ENCODE assay signal across 1 cellular context in genomic region chr22:29315286-29316195, GRCh38.
TF ChIP-seq lines count a peak whose summit lies in the region.

Gene RASL10A (minus strand): TSS chr22:29315697. CDS start chr22:29315246, 451 bp downstream.

TF ChIP-seq in HepG2, 621 proteins besides CTCF, POLR2A, EP300 and RAD21 (continued from another document):
- TF ChIP-seq, protein P1, sequence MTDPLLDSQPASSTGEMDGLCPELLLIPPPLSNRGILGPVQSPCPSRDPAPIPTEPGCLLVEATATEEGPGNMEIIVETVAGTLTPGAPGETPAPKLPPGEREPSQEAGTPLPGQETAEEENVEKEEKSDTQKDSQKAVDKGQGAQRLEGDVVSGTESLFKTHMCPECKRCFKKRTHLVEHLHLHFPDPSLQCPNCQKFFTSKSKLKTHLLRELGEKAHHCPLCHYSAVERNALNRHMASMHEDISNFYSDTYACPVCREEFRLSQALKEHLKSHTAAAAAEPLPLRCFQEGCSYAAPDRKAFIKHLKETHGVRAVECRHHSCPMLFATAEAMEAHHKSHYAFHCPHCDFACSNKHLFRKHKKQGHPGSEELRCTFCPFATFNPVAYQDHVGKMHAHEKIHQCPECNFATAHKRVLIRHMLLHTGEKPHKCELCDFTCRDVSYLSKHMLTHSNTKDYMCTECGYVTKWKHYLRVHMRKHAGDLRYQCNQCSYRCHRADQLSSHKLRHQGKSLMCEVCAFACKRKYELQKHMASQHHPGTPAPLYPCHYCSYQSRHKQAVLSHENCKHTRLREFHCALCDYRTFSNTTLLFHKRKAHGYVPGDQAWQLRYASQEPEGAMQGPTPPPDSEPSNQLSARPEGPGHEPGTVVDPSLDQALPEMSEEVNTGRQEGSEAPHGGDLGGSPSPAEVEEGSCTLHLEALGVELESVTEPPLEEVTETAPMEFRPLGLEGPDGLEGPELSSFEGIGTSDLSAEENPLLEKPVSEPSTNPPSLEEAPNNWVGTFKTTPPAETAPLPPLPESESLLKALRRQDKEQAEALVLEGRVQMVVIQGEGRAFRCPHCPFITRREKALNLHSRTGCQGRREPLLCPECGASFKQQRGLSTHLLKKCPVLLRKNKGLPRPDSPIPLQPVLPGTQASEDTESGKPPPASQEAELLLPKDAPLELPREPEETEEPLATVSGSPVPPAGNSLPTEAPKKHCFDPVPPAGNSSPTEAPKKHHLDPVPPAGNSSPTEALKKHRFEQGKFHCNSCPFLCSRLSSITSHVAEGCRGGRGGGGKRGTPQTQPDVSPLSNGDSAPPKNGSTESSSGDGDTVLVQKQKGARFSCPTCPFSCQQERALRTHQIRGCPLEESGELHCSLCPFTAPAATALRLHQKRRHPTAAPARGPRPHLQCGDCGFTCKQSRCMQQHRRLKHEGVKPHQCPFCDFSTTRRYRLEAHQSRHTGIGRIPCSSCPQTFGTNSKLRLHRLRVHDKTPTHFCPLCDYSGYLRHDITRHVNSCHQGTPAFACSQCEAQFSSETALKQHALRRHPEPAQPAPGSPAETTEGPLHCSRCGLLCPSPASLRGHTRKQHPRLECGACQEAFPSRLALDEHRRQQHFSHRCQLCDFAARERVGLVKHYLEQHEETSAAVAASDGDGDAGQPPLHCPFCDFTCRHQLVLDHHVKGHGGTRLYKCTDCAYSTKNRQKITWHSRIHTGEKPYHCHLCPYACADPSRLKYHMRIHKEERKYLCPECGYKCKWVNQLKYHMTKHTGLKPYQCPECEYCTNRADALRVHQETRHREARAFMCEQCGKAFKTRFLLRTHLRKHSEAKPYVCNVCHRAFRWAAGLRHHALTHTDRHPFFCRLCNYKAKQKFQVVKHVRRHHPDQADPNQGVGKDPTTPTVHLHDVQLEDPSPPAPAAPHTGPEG (CRISPR knock-in tag; IDR thresholded peaks at IDR 0.05), result peak; percentile 70; the same call in 1 of the 2 replicates
- TF ChIP-seq ZNF18 (CRISPR knock-in tag; IDR thresholded peaks at IDR 0.05; ENCODE audit: insufficient replicate concordance), result no peak
- TF ChIP-seq ZNF768 (CRISPR knock-in tag; IDR thresholded peaks at IDR 0.05), result 0 out of 2 replicates have a peak, but pooled peaks have one; percentile 23
- no peak for TF ChIP-seq ZNF629 (CRISPR knock-in tag; conservative IDR thresholded peaks at IDR 0.05)
- no peak for TF ChIP-seq ZBTB33 (CRISPR knock-in tag; IDR thresholded peaks at IDR 0.05)
- TF ChIP-seq ZKSCAN1 (IDR thresholded peaks at IDR 0.05; ENCODE audit: low read length), result peak; percentile 66; the same call in 1 of the 2 replicates
- peak; percentile 7; the same call in 1 of the 2 replicates for TF ChIP-seq ZNF800 (CRISPR knock-in tag; IDR thresholded peaks at IDR 0.05)
- no peak for TF ChIP-seq GATAD1 (CRISPR knock-in tag; IDR thresholded peaks at IDR 0.05)
- no peak for TF ChIP-seq ZNF451 (CRISPR knock-in tag; IDR thresholded peaks at IDR 0.05)
- peak; percentile 18 for TF ChIP-seq SKI (IDR thresholded peaks at IDR 0.05; ENCODE audit: partially characterized antibody)
- TF ChIP-seq, protein P2, sequence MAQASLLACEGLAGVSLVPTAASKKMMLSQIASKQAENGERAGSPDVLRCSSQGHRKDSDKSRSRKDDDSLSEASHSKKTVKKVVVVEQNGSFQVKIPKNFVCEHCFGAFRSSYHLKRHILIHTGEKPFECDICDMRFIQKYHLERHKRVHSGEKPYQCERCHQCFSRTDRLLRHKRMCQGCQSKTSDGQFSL (CRISPR knock-in tag; IDR thresholded peaks at IDR 0.05), result 0 out of 2 replicates have a peak, but pooled peaks have one; percentile 20
- no peak for TF ChIP-seq CERS6 (CRISPR knock-in tag; IDR thresholded peaks at IDR 0.05)
- 0 out of 2 replicates have a peak, but pooled peaks have one; percentile 6 for TF ChIP-seq TERF1 (CRISPR knock-in tag; IDR thresholded peaks at IDR 0.05)
- TF ChIP-seq ZBED4 (CRISPR knock-in tag; IDR thresholded peaks at IDR 0.05; ENCODE audit: borderline replicate concordance), result no peak
- TF ChIP-seq PAX8 (CRISPR knock-in tag; IDR thresholded peaks at IDR 0.05; ENCODE audit: borderline replicate concordance), result no peak
- TF ChIP-seq MAX (IDR thresholded peaks at IDR 0.05), result peak; percentile 33; the same call in 1 of the 2 replicates
